ENCODE assay signal across 1 cellular context in genomic region chr2:163491850-163492249, GRCh38.
TF ChIP-seq lines count a peak whose summit lies in the region.

No MANE protein-coding gene starts in this region.

TF ChIP-seq in GM23338, 12 proteins besides CTCF, POLR2A, EP300 and RAD21 (continued from another document):
- TF ChIP-seq ZNF462 (CRISPR knock-in tag; IDR thresholded peaks at IDR 0.05) (no peak), ZNF114 (CRISPR knock-in tag; IDR thresholded peaks at IDR 0.05) (no peak), CREB1 (CRISPR knock-in tag; IDR thresholded peaks at IDR 0.05; ENCODE audit: low read depth) (no peak), NANOG (IDR thresholded peaks at IDR 0.05; ENCODE audit: borderline replicate concordance) (no peak), POLR2AphosphoS5 (IDR thresholded peaks at IDR 0.05; ENCODE audit: low read depth) (no peak)
TF ChIP-seq in GM23338: peak in this region for 0.
